22 cellular contexts compared by ENCODE assay signal in the genomic region with DNA sequence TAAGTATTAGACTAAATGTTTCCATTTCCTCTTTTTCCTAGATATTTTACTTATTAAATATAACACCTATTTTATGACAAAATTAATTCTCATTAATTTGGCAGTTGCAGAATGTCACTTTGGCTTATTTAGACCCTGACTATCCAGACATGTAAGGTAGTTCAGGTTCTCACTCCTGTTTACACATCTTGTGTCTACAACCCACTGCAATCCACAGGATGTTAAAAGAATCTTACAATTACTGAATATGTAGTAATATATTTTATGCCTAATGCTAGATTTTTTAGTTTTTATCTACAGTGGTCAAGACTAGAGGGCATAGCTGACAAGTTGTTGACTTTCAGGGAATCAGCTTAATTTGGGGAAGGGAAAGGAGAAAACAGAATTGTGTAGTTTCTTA.
DNase-seq lines count a peak whose midpoint lies in the region; TF ChIP-seq lines count a peak whose summit lies in the region.
"Had no signal": no experiment of that assay in that cellular context is flagged by ENCODE, and none has a peak within 500 bp of the region (broad histone marks: within the 10 kb centered on the region; RNA-seq: fewer than 3 reads in every experiment).

No MANE protein-coding gene starts in this region.

- POLR2A ChIA-PET in MCF 10A (lab: Yijun Ruan, JAX) = no interaction called here

- H3K9me3 ChIP-seq in breast epithelium (no peaks in the 10 kb centered on the region), prostate gland (no peaks in the 10 kb centered on the region)
- no peaks in the 10 kb centered on the region for H3K9me3 ChIP-seq in effector memory CD4-positive, alpha-beta T cell (ENCODE audit: control insufficient read depth, low read length)
- H3K9me3 ChIP-seq: BLaER1 treated with 17β-estradiol and CSF1 and Interleukin-3, amounts not matched to agents 10 nM and 100 nM; MG63; SJCRH30 had no signal

- H3K27ac ChIP-seq in breast epithelium = peak overlapping the region; percentile 35 to 75
- H3K27ac ChIP-seq in prostate gland = peak overlapping the region; percentile 18 to 56
- no peak overlapping the region for H3K27ac ChIP-seq in effector memory CD4-positive, alpha-beta T cell (ENCODE audit: insufficient read depth, low read length, poor library complexity, severe bottlenecking)
- H3K27ac ChIP-seq: 22Rv1; BLaER1 treated with 17β-estradiol and CSF1 and Interleukin-3, amounts not matched to agents 10 nM and 100 nM; GM23248; PC-9; SJCRH30 had no signal

- no peaks in the 10 kb centered on the region for H3K36me3 Mint-ChIP-seq in MCF 10A (ENCODE audit: insufficient read depth, unreplicated experiment)

- TF ChIP-seq POLR2A in breast epithelium (IDR thresholded peaks at IDR 0.05) (no peak), prostate gland (IDR thresholded peaks at IDR 0.05) (no peak), erythroblast (IDR thresholded peaks at IDR 0.05; ENCODE audit: low read length) (no peak)

- H3K9me3 Mint-ChIP-seq in MCF 10A (ENCODE audit: unreplicated experiment) = no peaks in the 10 kb centered on the region
- H3K9me3 Mint-ChIP-seq: CD4-positive, alpha-beta T cell had no signal

- H3K27me3 Mint-ChIP-seq in MCF 10A (ENCODE audit: insufficient read depth, unreplicated experiment) = peaks cover 24% of the 10 kb centered on the region
- H3K27me3 Mint-ChIP-seq: CD4-positive, alpha-beta T cell had no signal

- no peak overlapping the region for H3K4me3 Mint-ChIP-seq in MCF 10A (ENCODE audit: unreplicated experiment)
- H3K4me3 Mint-ChIP-seq: CD4-positive, alpha-beta T cell had no signal

- CTCF ChIA-PET in MCF 10A (lab: Yijun Ruan, JAX) = interaction anchor here (0.6 kb wide), 1 partner anchor 235 kb away, joined by 3 read pairs; no protein-coding TSS in a partner anchor

- H3K4me3 ChIP-seq in breast epithelium (no peak overlapping the region), prostate gland (no peak overlapping the region)
- H3K4me3 ChIP-seq in effector memory CD4-positive, alpha-beta T cell (ENCODE audit: insufficient read depth, low read depth, low read length, poor library complexity, severe bottlenecking) = no peak overlapping the region
- H3K4me3 ChIP-seq: BLaER1 treated with 17β-estradiol and CSF1 and Interleukin-3, amounts not matched to agents 10 nM and 100 nM; GM12878; GM23248; MG63; PC-9; SJCRH30 had no signal

- intact Hi-C loops in breast epithelium (cut with DNase I; ENCODE audit: low total_unique reads) = no loop called here
- intact Hi-C loops in MCF 10A (cut with micrococcal nuclease) = loop anchor here (10.0 kb wide), 1 partner anchor 968 kb away; no protein-coding TSS in a partner anchor
- intact Hi-C loops in prostate gland (cut with DNase I) = loop anchor here (10.0 kb wide), 1 partner anchor 182 kb away; no protein-coding TSS in a partner anchor

- H3K4me1 ChIP-seq in breast epithelium = peaks cover 0 to 4% of the 10 kb centered on the region in 2 donors
- H3K4me1 ChIP-seq in prostate gland (replicated peaks) = no peaks in the 10 kb centered on the region
- no peaks in the 10 kb centered on the region for H3K4me1 ChIP-seq in effector memory CD4-positive, alpha-beta T cell (ENCODE audit: control insufficient read depth, insufficient read depth, low read length, poor library complexity, severe bottlenecking)
- H3K4me1 ChIP-seq: BLaER1 treated with 17β-estradiol and CSF1 and Interleukin-3, amounts not matched to agents 10 nM and 100 nM; SJCRH30 had no signal

- H3K27ac Mint-ChIP-seq in MCF 10A (ENCODE audit: low read depth, unreplicated experiment) = no peak overlapping the region
- H3K27ac Mint-ChIP-seq: CD4-positive, alpha-beta T cell had no signal

- peaks cover 7% of the 10 kb centered on the region for H3K4me1 Mint-ChIP-seq in MCF 10A (ENCODE audit: insufficient read depth, unreplicated experiment)

- no peaks in the 10 kb centered on the region for H3K27me3 ChIP-seq in breast epithelium
- H3K27me3 ChIP-seq in prostate gland (replicated peaks; ENCODE audit: insufficient read depth) = no peaks in the 10 kb centered on the region
- no peaks in the 10 kb centered on the region for H3K27me3 ChIP-seq in effector memory CD4-positive, alpha-beta T cell (replicated peaks; ENCODE audit: control insufficient read depth, insufficient read depth, low read length, poor library complexity, severe bottlenecking)
- H3K27me3 ChIP-seq: BLaER1 treated with 17β-estradiol and CSF1 and Interleukin-3, amounts not matched to agents 10 nM and 100 nM; MG63; SJCRH30 had no signal

- BruUV-seq in MCF 10A (replicated peaks; lab: Mats Ljungman, UMichigan) = no TSS peak

- H3K36me3 ChIP-seq in breast epithelium (no peaks in the 10 kb centered on the region), prostate gland (no peaks in the 10 kb centered on the region)
- no peaks in the 10 kb centered on the region for H3K36me3 ChIP-seq in effector memory CD4-positive, alpha-beta T cell (ENCODE audit: control insufficient read depth, insufficient read depth, low read length)
- H3K36me3 ChIP-seq: BLaER1 treated with 17β-estradiol and CSF1 and Interleukin-3, amounts not matched to agents 10 nM and 100 nM; SJCRH30 had no signal

- TF ChIP-seq CTCF in breast epithelium (IDR thresholded peaks at IDR 0.05) = no peak
- no peak for TF ChIP-seq CTCF in MCF 10A (IDR thresholded peaks at IDR 0.05; ENCODE audit: unreplicated experiment)
- TF ChIP-seq CTCF in prostate gland (IDR thresholded peaks at IDR 0.05) = no peak

- no peak for DNase-seq in breast epithelium (ENCODE audit: low spot score in 2 of 2)
- no peak for DNase-seq in MCF 10A (ENCODE audit: unreplicated experiment)
- DNase-seq in inferior parietal cortex (ENCODE audit: extremely low spot score) = peak; percentile 54
- DNase-seq in prostate gland (ENCODE audit: low spot score) = no peak
- DNase-seq in NCI-H2081 (lab: John Stamatoyannopoulos, UW) = no peak
- no peak for DNase-seq in AML-193 (lab: John Stamatoyannopoulos, UW)
- no peak for DNase-seq in erythroblast (lab: John Stamatoyannopoulos, UW)
- DNase-seq in effector memory CD4-positive, alpha-beta T cell = no peak
- DNase-seq: CD4-positive, alpha-beta T cell; GM23248; H7; KBM-7; MG63; NCI-H1105 treated with DMSO at 0.1 percent for 48 hours; NCI-H146; NCI-H1930; NCI-H526 treated with DMSO at 0.1 percent for 48 hours; PC-9; SJCRH30 had no signal
